ENCODE assay signal across 16 cellular contexts in the genomic region with DNA sequence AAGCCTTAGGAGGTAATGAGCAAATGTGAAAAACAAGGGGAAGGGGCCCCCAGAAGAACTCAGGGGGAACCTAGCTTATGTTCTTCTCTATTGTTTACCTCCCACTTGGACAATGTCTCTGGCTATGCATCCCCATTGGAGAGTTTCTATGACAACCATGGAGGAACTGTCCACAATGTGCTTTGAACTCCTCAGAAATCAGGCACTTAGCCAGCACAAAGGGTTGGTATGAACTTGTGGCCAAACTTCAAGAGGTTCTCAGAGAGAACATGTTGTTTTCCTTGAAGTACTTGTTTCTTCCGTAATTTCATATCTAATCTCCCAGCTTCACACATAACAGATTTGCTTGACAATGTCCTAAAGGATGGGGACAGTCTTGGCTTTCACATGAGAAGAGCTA.
"Had no signal": no experiment of that assay in that cellular context is flagged by ENCODE, and none has a peak within 500 bp of the region (broad histone marks: within the 10 kb centered on the region; RNA-seq: fewer than 3 reads in every experiment).

No MANE protein-coding gene starts in this region.

- DNase-seq: activated CD4-positive, alpha-beta T cell treated with anti-CD3 and anti-CD28 coated beads for 4 hours; activated CD8-positive, alpha-beta memory T cell treated with anti-CD3 and anti-CD28 coated beads, Interleukin-2, amount 50 U/mL, for 4 hours; activated CD8-positive, alpha-beta T cell treated with anti-CD3 and anti-CD28 coated beads for 36 hours; activated naive CD4-positive, alpha-beta T cell treated with Interleukin-2 at 50 U/mL for 16 hours; activated naive CD8-positive, alpha-beta T cell treated with anti-CD3 and anti-CD28 coated beads, Interleukin-2, amount 50 U/mL, for 24 hours; esophagus squamous epithelium; heart right ventricle; islet precursor cell; left ventricle myocardium inferior; mesendoderm; occipital lobe; stimulated activated CD4-positive, alpha-beta T cell treated with anti-CD3 and anti-CD28 coated beads, Interleukin-4, amount 100 ng/mL, for 4 hours; stimulated activated naive CD8-positive, alpha-beta T cell treated with anti-CD3 and anti-CD28 coated beads, Interleukin-15, amount 100 ng/mL, for 72 hours; SW 1271; testis; WERI-Rb-1 had no signal

- ATAC-seq: activated CD8-positive, alpha-beta T cell treated with anti-CD3 and anti-CD28 coated beads for 36 hours; activated naive CD8-positive, alpha-beta T cell treated with anti-CD3 and anti-CD28 coated beads, Interleukin-2, amount 50 U/mL, for 24 hours; stimulated activated naive CD8-positive, alpha-beta T cell treated with anti-CD3 and anti-CD28 coated beads, Interleukin-15, amount 100 ng/mL, for 72 hours had no signal

- H3K4me1 ChIP-seq: left ventricle myocardium inferior had no signal

- H3K4me3 ChIP-seq: esophagus squamous epithelium, heart right ventricle, left ventricle myocardium inferior, testis had no signal

- H3K27ac ChIP-seq: esophagus squamous epithelium, heart right ventricle, left ventricle myocardium inferior, WERI-Rb-1 had no signal

- H3K27me3 ChIP-seq: testis had no signal

- H3K36me3 ChIP-seq: esophagus squamous epithelium, heart right ventricle, left ventricle myocardium inferior, WERI-Rb-1 had no signal

- H3K9me3 ChIP-seq: heart right ventricle, left ventricle myocardium inferior, testis had no signal
